ENCODE assay signal across 2 cellular contexts in the genomic region with DNA sequence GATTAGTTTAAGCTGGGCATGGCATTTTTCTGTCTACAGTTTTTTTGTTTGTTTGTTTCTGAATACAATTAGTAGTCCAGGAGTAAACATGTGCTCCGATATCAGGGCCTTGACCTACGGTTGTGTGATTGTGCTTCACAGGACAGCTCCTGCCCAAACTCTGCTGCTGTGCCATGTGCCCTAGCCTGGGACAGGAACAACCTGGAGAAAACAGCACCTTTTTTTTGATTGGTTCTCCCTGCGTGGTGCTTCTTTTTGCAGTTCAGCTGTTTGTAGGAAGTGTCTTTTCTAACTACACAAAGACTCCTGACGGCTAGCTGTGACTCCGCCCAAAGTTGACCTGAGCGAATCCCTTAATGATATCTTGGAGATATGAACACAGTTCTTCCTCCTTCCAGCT.
A peak's percentile ranks its signal among the peaks of the same experiment; 100 is the strongest.
TF ChIP-seq lines count a peak whose summit lies in the region.

No MANE protein-coding gene starts in this region.

TF ChIP-seq in GM23338, 12 proteins besides CTCF, POLR2A, EP300 and RAD21 (continues in another document):
- TF ChIP-seq, protein P1, sequence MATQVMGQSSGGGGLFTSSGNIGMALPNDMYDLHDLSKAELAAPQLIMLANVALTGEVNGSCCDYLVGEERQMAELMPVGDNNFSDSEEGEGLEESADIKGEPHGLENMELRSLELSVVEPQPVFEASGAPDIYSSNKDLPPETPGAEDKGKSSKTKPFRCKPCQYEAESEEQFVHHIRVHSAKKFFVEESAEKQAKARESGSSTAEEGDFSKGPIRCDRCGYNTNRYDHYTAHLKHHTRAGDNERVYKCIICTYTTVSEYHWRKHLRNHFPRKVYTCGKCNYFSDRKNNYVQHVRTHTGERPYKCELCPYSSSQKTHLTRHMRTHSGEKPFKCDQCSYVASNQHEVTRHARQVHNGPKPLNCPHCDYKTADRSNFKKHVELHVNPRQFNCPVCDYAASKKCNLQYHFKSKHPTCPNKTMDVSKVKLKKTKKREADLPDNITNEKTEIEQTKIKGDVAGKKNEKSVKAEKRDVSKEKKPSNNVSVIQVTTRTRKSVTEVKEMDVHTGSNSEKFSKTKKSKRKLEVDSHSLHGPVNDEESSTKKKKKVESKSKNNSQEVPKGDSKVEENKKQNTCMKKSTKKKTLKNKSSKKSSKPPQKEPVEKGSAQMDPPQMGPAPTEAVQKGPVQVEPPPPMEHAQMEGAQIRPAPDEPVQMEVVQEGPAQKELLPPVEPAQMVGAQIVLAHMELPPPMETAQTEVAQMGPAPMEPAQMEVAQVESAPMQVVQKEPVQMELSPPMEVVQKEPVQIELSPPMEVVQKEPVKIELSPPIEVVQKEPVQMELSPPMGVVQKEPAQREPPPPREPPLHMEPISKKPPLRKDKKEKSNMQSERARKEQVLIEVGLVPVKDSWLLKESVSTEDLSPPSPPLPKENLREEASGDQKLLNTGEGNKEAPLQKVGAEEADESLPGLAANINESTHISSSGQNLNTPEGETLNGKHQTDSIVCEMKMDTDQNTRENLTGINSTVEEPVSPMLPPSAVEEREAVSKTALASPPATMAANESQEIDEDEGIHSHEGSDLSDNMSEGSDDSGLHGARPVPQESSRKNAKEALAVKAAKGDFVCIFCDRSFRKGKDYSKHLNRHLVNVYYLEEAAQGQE (IDR thresholded peaks at IDR 0.05; ENCODE audit: unreplicated experiment), result no peak
- TF ChIP-seq JUNB (IDR thresholded peaks at IDR 0.05; ENCODE audit: unreplicated experiment) (no peak), POLR2AphosphoS5 (IDR thresholded peaks at IDR 0.05; ENCODE audit: low read depth) (no peak), EZH2phosphoT487 (IDR thresholded peaks at IDR 0.05; ENCODE audit: unreplicated experiment) (no peak), CREB1 (CRISPR knock-in tag; IDR thresholded peaks at IDR 0.05; ENCODE audit: low read depth) (no peak), NANOG (IDR thresholded peaks at IDR 0.05; ENCODE audit: borderline replicate concordance) (no peak), ZNF331 (CRISPR knock-in tag; IDR thresholded peaks at IDR 0.05; ENCODE audit: low read depth) (no peak), STAT1 (IDR thresholded peaks at IDR 0.05; ENCODE audit: unreplicated experiment) (no peak), EZH2 (IDR thresholded peaks at IDR 0.05; ENCODE audit: low read depth, unreplicated experiment) (no peak), ZNF114 (CRISPR knock-in tag; IDR thresholded peaks at IDR 0.05) (no peak)
- TF ChIP-seq, protein P2, sequence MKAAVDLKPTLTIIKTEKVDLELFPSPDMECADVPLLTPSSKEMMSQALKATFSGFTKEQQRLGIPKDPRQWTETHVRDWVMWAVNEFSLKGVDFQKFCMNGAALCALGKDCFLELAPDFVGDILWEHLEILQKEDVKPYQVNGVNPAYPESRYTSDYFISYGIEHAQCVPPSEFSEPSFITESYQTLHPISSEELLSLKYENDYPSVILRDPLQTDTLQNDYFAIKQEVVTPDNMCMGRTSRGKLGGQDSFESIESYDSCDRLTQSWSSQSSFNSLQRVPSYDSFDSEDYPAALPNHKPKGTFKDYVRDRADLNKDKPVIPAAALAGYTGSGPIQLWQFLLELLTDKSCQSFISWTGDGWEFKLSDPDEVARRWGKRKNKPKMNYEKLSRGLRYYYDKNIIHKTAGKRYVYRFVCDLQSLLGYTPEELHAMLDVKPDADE (IDR thresholded peaks at IDR 0.05), result no peak

TF ChIP-seq in H1, 55 proteins besides CTCF, POLR2A, EP300 and RAD21:
- TF ChIP-seq, protein P3, sequence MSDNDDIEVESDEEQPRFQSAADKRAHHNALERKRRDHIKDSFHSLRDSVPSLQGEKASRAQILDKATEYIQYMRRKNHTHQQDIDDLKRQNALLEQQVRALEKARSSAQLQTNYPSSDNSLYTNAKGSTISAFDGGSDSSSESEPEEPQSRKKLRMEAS (IDR thresholded peaks at IDR 0.05), result peak; percentile 62
- TF ChIP-seq, protein P4, sequence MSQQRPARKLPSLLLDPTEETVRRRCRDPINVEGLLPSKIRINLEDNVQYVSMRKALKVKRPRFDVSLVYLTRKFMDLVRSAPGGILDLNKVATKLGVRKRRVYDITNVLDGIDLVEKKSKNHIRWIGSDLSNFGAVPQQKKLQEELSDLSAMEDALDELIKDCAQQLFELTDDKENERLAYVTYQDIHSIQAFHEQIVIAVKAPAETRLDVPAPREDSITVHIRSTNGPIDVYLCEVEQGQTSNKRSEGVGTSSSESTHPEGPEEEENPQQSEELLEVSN (IDR thresholded peaks at IDR 0.05), result peak; percentile 42; the same call in 1 of the 2 replicates
- no peak for TF ChIP-seq SP4 (IDR thresholded peaks at IDR 0.05; ENCODE audit: low read length)
